34 cellular contexts compared by ENCODE assay signal in the genomic region with DNA sequence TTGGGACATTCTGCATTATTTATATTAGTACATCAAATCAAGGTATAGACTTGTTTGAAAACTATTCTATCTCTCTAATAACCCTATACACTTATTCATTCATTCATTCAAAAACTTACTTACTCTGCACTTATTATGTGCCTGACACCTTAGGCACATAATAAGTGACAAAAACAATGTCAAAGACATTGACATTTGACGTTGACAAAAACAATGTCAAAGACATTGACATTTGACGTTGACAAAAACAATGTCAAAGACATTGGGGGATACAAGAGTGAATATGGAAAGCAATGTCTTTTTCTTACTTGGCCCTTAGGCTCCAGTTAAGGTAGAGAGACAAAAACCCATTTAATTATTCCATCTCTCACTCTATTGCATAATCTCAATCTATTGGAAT.
"Had no signal": no experiment of that assay in that cellular context is flagged by ENCODE, and none has a peak within 500 bp of the region (broad histone marks: within the 10 kb centered on the region; RNA-seq: fewer than 3 reads in every experiment).

No MANE protein-coding gene starts in this region.

- H3K27me3 ChIP-seq: MG63 had no signal

- H3K9me3 ChIP-seq: MG63 had no signal

- H3K4me3 ChIP-seq: MG63 had no signal

- H3K36me3 ChIP-seq: MG63 had no signal

- DNase-seq: Karpas-422, Kasumi-1, MG63, MM.1S, MV-4-11, NCI-H1048, NCI-H1092, NCI-H1092 treated with DMSO at 0.1 percent for 48 hours, NCI-H1105, NCI-H1105 treated with DMSO at 0.1 percent for 48 hours, NCI-H1417, NCI-H1417 treated with DMSO at 0.1 percent for 48 hours, NCI-H1436, NCI-H1436 treated with DMSO at 0.1 percent for 48 hours, NCI-H146, NCI-H1694, NCI-H1694 treated with DMSO at 0.1 percent for 48 hours, NCI-H187, NCI-H187 treated with DMSO at 0.1 percent for 48 hours, NCI-H1930, NCI-H2029, NCI-H2081, NCI-H2081 treated with DMSO at 0.1 percent for 48 hours, NCI-H2107, NCI-H2171, NCI-H2171 treated with DMSO at 0.1 percent for 48 hours, NCI-H2227 treated with DMSO at 0.1 percent for 48 hours, NCI-H226, NCI-H345, NCI-H446, NCI-H446 treated with DMSO at 0.1 percent for 48 hours, NCI-H510A, NCI-H510A treated with DMSO at 0.1 percent for 48 hours, NCI-H524 had no signal
